ENCODE assay signal across 10 cellular contexts in the genomic region with DNA sequence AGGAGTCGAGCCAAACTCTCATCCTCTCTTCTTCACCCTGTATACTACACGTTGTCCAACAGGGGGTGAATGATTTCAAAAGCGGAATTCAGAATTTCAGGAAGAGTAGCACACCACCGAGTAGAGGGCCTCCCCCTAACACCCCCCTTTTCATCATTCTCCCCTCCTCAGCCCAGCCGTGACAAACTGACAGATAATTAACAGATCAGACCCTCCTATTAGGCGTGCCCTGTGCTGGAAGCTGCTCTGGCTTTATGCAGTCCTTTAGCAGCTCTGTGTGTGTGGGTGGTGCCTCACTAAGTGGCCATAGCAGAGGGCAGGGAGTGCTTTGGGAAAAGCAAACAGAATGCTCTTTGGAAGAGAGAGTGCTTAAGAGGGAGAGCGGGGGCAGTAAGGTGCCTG. TPM values are rescaled to one million over a fixed set of nuclear protein-coding genes. Genes with fewer than 3 reads are reported as not detected.
DNase-seq lines count a peak whose midpoint lies in the region; ATAC-seq lines count a peak whose summit lies in the region.
"Had no signal": no experiment of that assay in that cellular context is flagged by ENCODE, and none has a peak within 500 bp of the region (broad histone marks: within the 10 kb centered on the region; RNA-seq: fewer than 3 reads in every experiment).

No MANE protein-coding gene starts in this region.

- DNase-seq in NCI-H1092 treated with DMSO at 0.1 percent for 48 hours (lab: John Stamatoyannopoulos, UW) (peak; percentile 92), NCI-H774 (lab: John Stamatoyannopoulos, UW) (peak; percentile 26), sciatic nerve (ENCODE audit: low spot score) (peak; percentile 38), NCI-H2107 (lab: John Stamatoyannopoulos, UW) (no peak), H4 (ENCODE audit: low spot score) (no peak)
- DNase-seq in central memory CD4-positive, alpha-beta T cell: no peak
- DNase-seq: activated T-cell treated with anti-CD3 and anti-CD28 coated beads for 4 hours, NCI-H2171 had no signal

- ATAC-seq in sciatic nerve (no peak), GM21717 (IDR thresholded peaks at IDR 0.05; ENCODE audit: unreplicated experiment) (no peak)

- H3K4me1 ChIP-seq in iPS-20b (ENCODE audit: insufficient read depth, low read length): peaks cover 32% of the 10 kb centered on the region

- no peaks in the 10 kb centered on the region for H3K36me3 ChIP-seq in iPS-20b (ENCODE audit: insufficient read depth, low read depth, low read length)

- H3K9ac ChIP-seq in iPS-20b (ENCODE audit: low read depth, low read length): peak overlapping the region; percentile 18; the same call in 1 of the 2 replicates

- H3K9me3 ChIP-seq in iPS-20b (ENCODE audit: insufficient read depth, low read depth, low read length): no peaks in the 10 kb centered on the region

- no peak overlapping the region for H3K27ac ChIP-seq in iPS-20b (ENCODE audit: low read length)

- H3K4me3 ChIP-seq in iPS-20b (ENCODE audit: low read length): peak overlapping the region; percentile 14; the same call in 1 of the 2 replicates

- no peaks in the 10 kb centered on the region for H3K27me3 ChIP-seq in iPS-20b (ENCODE audit: insufficient read depth, low read length)

- intact Hi-C loops in sciatic nerve (cut with DNase I): no loop called here

RNA-seq across cellular contexts. Expression of a gene that starts 44.3 kb away (rescaled TPM):
- 17.9 TPM for total RNA-seq in sciatic nerve
- 9.3 and 14.0 TPM in 2 replicates for total RNA-seq in H4 (2014; rRNA removed; shearing (Covaris generic))

RNA-seq across cellular contexts. Expression of a gene that starts 46.7 kb away (rescaled TPM):
- 31.1 TPM for total RNA-seq in sciatic nerve
- total RNA-seq in H4 (2014; rRNA removed; shearing (Covaris generic)): 28.8 and 36.8 TPM in 2 replicates

Comparison
In these comparisons a context has a peak if more than half of its experiments do, and no peak if none do; other contexts are left out.
1. DNase-seq: peak in NCI-H1092 treated with DMSO at 0.1 percent for 48 hours (single experiment), NCI-H774 (single experiment) and sciatic nerve (single experiment); none in NCI-H2107 (single experiment), central memory CD4-positive, alpha-beta T cell (single experiment) and H4 (single experiment).